8 cellular contexts compared by ENCODE assay signal in the genomic region with DNA sequence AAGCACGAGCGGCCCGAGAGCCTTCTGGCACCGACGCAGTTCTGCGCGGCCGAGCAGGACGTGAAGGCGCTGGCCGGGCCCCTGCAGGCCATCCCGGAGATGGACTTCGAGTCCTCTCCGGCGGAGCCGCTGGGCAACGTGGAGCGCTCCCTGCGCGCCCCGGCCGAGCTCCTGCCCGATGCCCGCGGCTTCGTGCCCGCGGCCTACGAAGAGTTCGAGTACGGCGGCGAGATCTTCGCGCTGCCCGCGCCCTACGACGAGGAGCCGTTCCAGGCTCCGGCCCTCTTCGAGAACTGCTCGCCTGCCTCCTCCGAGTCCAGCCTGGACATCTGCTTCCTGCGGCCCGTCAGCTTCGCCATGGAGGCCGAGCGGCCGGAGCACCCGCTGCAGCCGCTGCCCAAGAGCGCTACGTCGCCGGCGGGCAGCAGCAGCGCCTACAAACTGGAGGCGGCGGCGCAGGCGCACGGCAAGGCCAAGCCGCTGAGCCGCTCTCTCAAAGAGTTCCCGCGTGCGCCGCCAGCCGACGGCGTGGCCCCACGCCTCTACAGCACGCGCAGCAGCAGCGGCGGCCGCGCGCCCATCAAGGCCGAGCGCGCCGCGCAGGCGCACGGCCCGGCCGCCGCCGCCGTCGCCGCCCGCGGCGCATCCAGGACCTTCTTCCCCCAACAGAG.
DNase-seq lines count a peak whose midpoint lies in the region; ATAC-seq and TF ChIP-seq lines count a peak whose summit lies in the region.

No MANE protein-coding gene starts in this region.

- H3K9me3 ChIP-seq in left lung = no peaks in the 10 kb centered on the region
- H3K9me3 ChIP-seq in MG63 = no peaks in the 10 kb centered on the region

- H3K36me3 ChIP-seq in left lung = no peaks in the 10 kb centered on the region
- H3K36me3 ChIP-seq in MG63 = no peaks in the 10 kb centered on the region

- H3K27ac ChIP-seq in dorsolateral prefrontal cortex (peak overlapping the region in 10 of 59 donors; percentile 1 to 78 (median 34)), left lung (no peak overlapping the region)

- H3K4me3 ChIP-seq in dorsolateral prefrontal cortex (peak overlapping the region; percentile 11 to 69 (median 55)), left lung (peak overlapping the region; percentile 38 to 43), MG63 (no peak overlapping the region)

- intact Hi-C loops in dorsolateral prefrontal cortex (cut with DNase I) = no loop called here
- intact Hi-C loops in left lung (cut with DNase I) = no loop called here

- peaks cover 0 to 15% of the 10 kb centered on the region in 2 donors for H3K4me1 ChIP-seq in left lung

- peak; percentile 95 for DNase-seq in COLO668 (lab: John Stamatoyannopoulos, UW; ENCODE audit: unreplicated experiment)
- DNase-seq in activated CD4-positive, alpha-beta T cell treated with anti-CD3 and anti-CD28 coated beads for 48 hours = peak; percentile 85
- peak in 9 of 10 donors; percentile 24 to 68 (median 48) for DNase-seq in dorsolateral prefrontal cortex
- peak; percentile 85 to 91 for DNase-seq in left lung
- peak; percentile 73 for DNase-seq in stimulated activated CD4-positive, alpha-beta T cell treated with anti-CD3 and anti-CD28 coated beads, Interleukin-4, amount 100 ng/mL, for 1 hour
- no peak for DNase-seq in GDM1 (lab: John Stamatoyannopoulos, UW)
- DNase-seq in MG63 = no peak

- H3K27me3 ChIP-seq in dorsolateral prefrontal cortex (peaks cover 0 to 10% (median 0%) of the 10 kb centered on the region in 45 donors), left lung (peaks cover 0 to 11% of the 10 kb centered on the region in 2 donors), MG63 (no peaks in the 10 kb centered on the region)

- peak; percentile 72 for ATAC-seq in HG02623 (IDR thresholded peaks at IDR 0.05; ENCODE audit: unreplicated experiment)
- ATAC-seq in left lung = peak; percentile 99

- TF ChIP-seq CTCF in dorsolateral prefrontal cortex (IDR thresholded peaks at IDR 0.05 in 54 of 56, conservative IDR thresholded peaks at IDR 0.05 in 2 of 56; ENCODE audit: low read depth in 1 of 56, partially characterized antibody in 56 of 56) (peak in 14 of 56 donors; percentile 6 to 32 (median 18)), left lung (IDR thresholded peaks at IDR 0.05) (no peak)

Comparison
In these comparisons a context has a peak if more than half of its experiments do, and no peak if none do; other contexts are left out.
1. DNase-seq: peak in COLO668 (single experiment), activated CD4-positive, alpha-beta T cell treated with anti-CD3 and anti-CD28 coated beads for 48 hours (single experiment), dorsolateral prefrontal cortex (9 of 10), left lung (2 of 2) and stimulated activated CD4-positive, alpha-beta T cell treated with anti-CD3 and anti-CD28 coated beads, Interleukin-4, amount 100 ng/mL, for 1 hour (single experiment); none in GDM1 (single experiment) and MG63 (single experiment).